ENCODE assay signal across 9 cellular contexts in genomic region chrX:16023790-16024734, GRCh38.
DNase-seq lines count a peak whose midpoint lies in the region; ATAC-seq, FAIRE-seq and TF ChIP-seq lines count a peak whose summit lies in the region.
"Had no signal": no experiment of that assay in that cellular context is flagged by ENCODE, and none has a peak within 500 bp of the region (broad histone marks: within the 10 kb centered on the region; RNA-seq: fewer than 3 reads in every experiment).

No MANE protein-coding gene starts in this region.

- no peak overlapping the region for H3K4me3 Mint-ChIP-seq in activated naive CD8-positive, alpha-beta T cell treated with anti-CD3 and anti-CD28 coated beads, Interleukin-2, amount 50 U/mL, for 24 hours
- H3K4me3 Mint-ChIP-seq: CD8-positive, alpha-beta T cell had no signal

- H3K27ac ChIP-seq in A549: peak overlapping the region; percentile 94 to 96
- no peak overlapping the region for H3K27ac ChIP-seq in caudate nucleus (ENCODE audit: low read depth, low read length)
- H3K27ac ChIP-seq in heart right ventricle: no peak overlapping the region

- peaks cover 4% of the 10 kb centered on the region for H3K27me3 Mint-ChIP-seq in activated naive CD8-positive, alpha-beta T cell treated with anti-CD3 and anti-CD28 coated beads, Interleukin-2, amount 50 U/mL, for 24 hours

- FAIRE-seq in A549 (lab: Jason Lieb, UNC): peak; percentile 99

- no peak for TF ChIP-seq RAD21 in A549 (conservative IDR thresholded peaks at IDR 0.05 in 1 of 2, IDR thresholded peaks at IDR 0.05 in 1 of 2)

- H3K4me2 ChIP-seq in A549: peak overlapping the region; percentile 91

- TF ChIP-seq EP300 in A549 (IDR thresholded peaks at IDR 0.05): peak in 1 of 2 experiments; percentile 18; a peak in 1 of 5 replicates

- H3K4me1 Mint-ChIP-seq in activated naive CD8-positive, alpha-beta T cell treated with anti-CD3 and anti-CD28 coated beads, Interleukin-2, amount 50 U/mL, for 24 hours: peaks cover 26% of the 10 kb centered on the region

- DNase-seq in A549 (ENCODE audit: low read depth in 1 of 2, low spot score in 1 of 2) (peak; percentile 50 to 79), caudate nucleus (lab: John Stamatoyannopoulos, UW) (no peak), heart right ventricle (no peak), H7 (no peak)
- no peak for DNase-seq in activated naive CD8-positive, alpha-beta T cell treated with anti-CD3 and anti-CD28 coated beads, Interleukin-2, amount 50 U/mL, for 24 hours
- no peak for DNase-seq in stimulated activated naive CD4-positive, alpha-beta T cell treated with Interleukin-2 at 50 U/mL for 16 hours (lab: John Stamatoyannopoulos, UW)
- DNase-seq: CD8-positive, alpha-beta T cell had no signal

- H3K36me3 Mint-ChIP-seq in activated naive CD8-positive, alpha-beta T cell treated with anti-CD3 and anti-CD28 coated beads, Interleukin-2, amount 50 U/mL, for 24 hours (ENCODE audit: low read depth): no peaks in the 10 kb centered on the region
- H3K36me3 Mint-ChIP-seq: CD8-positive, alpha-beta T cell had no signal

- H3K4me1 ChIP-seq in A549 (peaks cover 36% of the 10 kb centered on the region), heart right ventricle (peaks cover 0 to 3% (median 0%) of the 10 kb centered on the region in 9 donors)

- no peak overlapping the region for H3K27ac Mint-ChIP-seq in activated naive CD8-positive, alpha-beta T cell treated with anti-CD3 and anti-CD28 coated beads, Interleukin-2, amount 50 U/mL, for 24 hours
- H3K27ac Mint-ChIP-seq: CD8-positive, alpha-beta T cell had no signal

- intact Hi-C loops in heart right ventricle (cut with DNase I): no loop called here

- H3K9me3 ChIP-seq in A549 (peaks cover 5% of the 10 kb centered on the region; the same call in 1 of the 3 replicates), heart right ventricle (no peaks in the 10 kb centered on the region)

- ATAC-seq in A549 (peak; percentile 95 to 97), GM19025 (IDR thresholded peaks at IDR 0.05; ENCODE audit: low read depth, unreplicated experiment) (peak; percentile 94), HG03060 (IDR thresholded peaks at IDR 0.05; ENCODE audit: low read depth, unreplicated experiment) (peak; percentile 97), heart right ventricle (no peak)
- peak; percentile 66 for ATAC-seq in activated naive CD8-positive, alpha-beta T cell treated with anti-CD3 and anti-CD28 coated beads, Interleukin-2, amount 50 U/mL, for 24 hours
- ATAC-seq: CD8-positive, alpha-beta T cell had no signal

- POLR2A ChIA-PET in A549 (lab: Yijun Ruan, JAX): no interaction called here

- no peak overlapping the region for H3K4me3 ChIP-seq in A549
- no peak overlapping the region for H3K4me3 ChIP-seq in heart right ventricle
- H3K4me3 ChIP-seq in H7 (ENCODE audit: insufficient read depth, low read depth, low read length): no peak overlapping the region

- whole genome bisulfite sequencing in A549 (ENCODE audit: missing lambda C conversion rate): 2% methylated on average over 9 of the region's 9 CpGs
- WGBS in heart right ventricle, 2 donors: 77 to 80% methylated on average over 9 of the region's 9 CpGs

- no peaks in the 10 kb centered on the region for H3K9me3 Mint-ChIP-seq in activated naive CD8-positive, alpha-beta T cell treated with anti-CD3 and anti-CD28 coated beads, Interleukin-2, amount 50 U/mL, for 24 hours
- H3K9me3 Mint-ChIP-seq: CD8-positive, alpha-beta T cell had no signal

- H3K36me3 ChIP-seq in heart right ventricle (no peaks in the 10 kb centered on the region), H7 (replicated peaks; ENCODE audit: control insufficient read depth, insufficient read depth, low read length) (no peaks in the 10 kb centered on the region)

- CTCF ChIA-PET in A549 (lab: Yijun Ruan, JAX): interaction anchor here (1.2 kb wide), 1 partner anchor 94 kb away, joined by 3 read pairs; no protein-coding TSS in a partner anchor

- no peak for TF ChIP-seq POLR2A in A549 (IDR thresholded peaks at IDR 0.05; ENCODE audit: low read length)

- peaks cover 0 to 52% (median 0%) of the 10 kb centered on the region in 7 donors for H3K27me3 ChIP-seq in heart right ventricle
- H3K27me3 ChIP-seq in H7 (ENCODE audit: control insufficient read depth, insufficient read depth, low read length): no peaks in the 10 kb centered on the region

- TF ChIP-seq CTCF in A549 (IDR thresholded peaks at IDR 0.05): no peak
- no peak for TF ChIP-seq CTCF in heart right ventricle (IDR thresholded peaks at IDR 0.05)

TF ChIP-seq in A549, 52 proteins besides CTCF, POLR2A, EP300 and RAD21:
- TF ChIP-seq NFE2L2 (conservative IDR thresholded peaks at IDR 0.05; ENCODE audit: low read length) (peak; percentile 53; the same call in 1 of the 2 replicates), BCL3 (IDR thresholded peaks at IDR 0.05) (no peak), JUN (IDR thresholded peaks at IDR 0.05) (peak; percentile 24 to 26; a peak in 2 of 5 replicates), TFCP2L1 (CRISPR knock-in tag; IDR thresholded peaks at IDR 0.05) (no peak), FOSL2 (IDR thresholded peaks at IDR 0.05) (peak; percentile 72), FOSL2 (CRISPR knock-in tag; IDR thresholded peaks at IDR 0.05) (peak; percentile 84), MAFK (IDR thresholded peaks at IDR 0.05; ENCODE audit: partially characterized antibody) (peak; percentile 92), JUNB (IDR thresholded peaks at IDR 0.05) (peak; percentile 63; the same call in 1 of the 2 replicates), EHF (CRISPR knock-in tag; IDR thresholded peaks at IDR 0.05) (no peak), TP53 (CRISPR knock-in tag; IDR thresholded peaks at IDR 0.05) (no peak), MAZ (IDR thresholded peaks at IDR 0.05; ENCODE audit: borderline replicate concordance, low read depth, low read length) (no peak), PHF8 (IDR thresholded peaks at IDR 0.05; ENCODE audit: borderline replicate concordance, low read depth) (no peak)

Comparison
In these comparisons a context has a peak if more than half of its experiments do, and no peak if none do; other contexts are left out.
1. ATAC-seq: peak in A549 (2 of 2), GM19025 (single experiment), HG03060 (single experiment) and activated naive CD8-positive, alpha-beta T cell treated with anti-CD3 and anti-CD28 coated beads, Interleukin-2, amount 50 U/mL, for 24 hours (single experiment); none in heart right ventricle (0 of 8).
2. DNase-seq: peak in A549 (2 of 2); none in activated naive CD8-positive, alpha-beta T cell treated with anti-CD3 and anti-CD28 coated beads, Interleukin-2, amount 50 U/mL, for 24 hours (single experiment), caudate nucleus (0 of 61), stimulated activated naive CD4-positive, alpha-beta T cell treated with Interleukin-2 at 50 U/mL for 16 hours (single experiment), heart right ventricle (0 of 2) and H7 (single experiment).
3. H3K27ac ChIP-seq: peak in A549 (2 of 2); none in caudate nucleus (single experiment) and heart right ventricle (0 of 10).